Comparison of ENCODE assay signal across 30 cellular contexts in the genomic region with DNA sequence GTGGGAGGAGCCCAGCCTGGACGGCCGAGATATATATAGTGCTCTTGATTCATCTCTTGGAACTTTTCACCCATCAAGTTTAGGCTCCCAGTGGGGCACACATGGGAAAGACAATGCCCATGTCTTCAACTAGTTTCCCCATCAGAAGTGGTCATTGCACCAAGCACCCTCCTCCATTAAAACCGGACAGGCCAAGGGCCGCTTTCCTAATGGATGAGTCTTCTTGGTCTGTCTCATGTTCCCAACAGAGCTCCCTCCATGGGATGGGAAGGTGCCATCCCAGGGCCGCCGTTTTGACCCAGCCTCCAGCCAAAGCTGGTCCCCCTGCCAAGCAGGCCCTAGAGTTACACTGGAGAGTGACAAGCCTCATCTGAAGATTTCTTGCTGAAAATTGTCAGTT.
"Had no signal": no experiment of that assay in that cellular context is flagged by ENCODE, and none has a peak within 500 bp of the region (broad histone marks: within the 10 kb centered on the region; RNA-seq: fewer than 3 reads in every experiment).

No MANE protein-coding gene starts in this region.

- H3K36me3 ChIP-seq: adrenal gland, ascending aorta, brain microvascular endothelial cell, breast epithelium, cardiac muscle cell had no signal

- ATAC-seq: activated T-cell treated with anti-CD3 and anti-CD28 coated beads, Interleukin-2, amount 50 U/mL, for 4 hours; activated T-cell treated with anti-CD3 and anti-CD28 coated beads, Interleukin-2, amount 50 U/mL, for 72 hours; body of pancreas had no signal

- H3K4me3 ChIP-seq: adrenal gland, ascending aorta, body of pancreas, breast epithelium, cardiac muscle cell had no signal

- H3K9me3 ChIP-seq: adrenal gland, ascending aorta, body of pancreas, breast epithelium had no signal

- H3K27ac ChIP-seq: adrenal gland, ascending aorta, body of pancreas, brain microvascular endothelial cell, breast epithelium, cardiac muscle cell had no signal

- H3K27me3 ChIP-seq: ascending aorta, body of pancreas, brain microvascular endothelial cell, breast epithelium had no signal

- DNase-seq: activated effector memory CD4-positive, alpha-beta T cell treated with anti-CD3 and anti-CD28 coated beads, Interleukin-2, amount 50 U/mL, for 16 hours; activated effector memory CD4-positive, alpha-beta T cell treated with Interleukin-2 at 50 U/mL for 16 hours; activated gamma-delta T cell; activated gamma-delta T cell treated with Interleukin-2 at 50 U/mL for 16 hours; activated naive CD4-positive, alpha-beta T cell; activated naive CD4-positive, alpha-beta T cell treated with anti-CD3 and anti-CD28 coated beads for 36 hours; activated naive CD4-positive, alpha-beta T cell treated with anti-CD3 and anti-CD28 coated beads, Interleukin-2, amount 10 ng/mL, durations not matched to agents 7 days and 5 days; activated naive CD4-positive, alpha-beta T cell treated with anti-CD3 and anti-CD28 coated beads, Interleukin-2, amount 50 U/mL, for 16 hours; activated naive CD4-positive, alpha-beta T cell treated with Interleukin-2 at 50 U/mL for 16 hours; activated naive CD8-positive, alpha-beta T cell treated with anti-CD3 and anti-CD28 coated beads for 36 hours; activated naive CD8-positive, alpha-beta T cell treated with anti-CD3 and anti-CD28 coated beads, Interleukin-2, amount 10 ng/mL, durations not matched to agents 7 days and 5 days; activated naive CD8-positive, alpha-beta T cell treated with anti-CD3 and anti-CD28 coated beads, Interleukin-2, amount 50 U/mL, for 24 hours; activated T-cell treated with anti-CD3 and anti-CD28 coated beads, Interleukin-2, amount 50 U/mL, for 1 hour; activated T-cell treated with anti-CD3 and anti-CD28 coated beads, Interleukin-2, amount 50 U/mL, for 24 hours; activated T-cell treated with anti-CD3 and anti-CD28 coated beads, Interleukin-2, amount 50 U/mL, for 4 hours; activated T-cell treated with anti-CD3 and anti-CD28 coated beads, Interleukin-2, amount 50 U/mL, for 48 hours; activated T-cell treated with anti-CD3 and anti-CD28 coated beads, Interleukin-2, amount 50 U/mL, for 72 hours; adrenal gland; amniotic stem cell; amygdala; anterior cingulate cortex; aorta; body of pancreas; brain microvascular endothelial cell; caudate nucleus; central memory CD4-positive, alpha-beta T cell; cerebellar nuclear complex had no signal

- H3K4me1 ChIP-seq: adrenal gland, ascending aorta, body of pancreas, breast epithelium had no signal
